Comparison of ENCODE assay signal across 8 cellular contexts in genomic region chr19:14406645-14407331, GRCh38. TPM values are rescaled to one million over a fixed set of nuclear protein-coding genes. Genes with fewer than 3 reads are reported as not detected.
DNase-seq lines count a peak whose midpoint lies in the region; ATAC-seq and TF ChIP-seq lines count a peak whose summit lies in the region.

No MANE protein-coding gene starts in this region.

- H3K9me3 ChIP-seq in NT2/D1 (ENCODE audit: insufficient read depth, low read length) (no peaks in the 10 kb centered on the region), sigmoid colon (no peaks in the 10 kb centered on the region), thyroid gland (no peaks in the 10 kb centered on the region)
- no peaks in the 10 kb centered on the region for H3K9me3 ChIP-seq in effector memory CD4-positive, alpha-beta T cell (ENCODE audit: control insufficient read depth, low read length)

- H3K27ac ChIP-seq in effector memory CD4-positive, alpha-beta T cell (ENCODE audit: insufficient read depth, low read length, poor library complexity, severe bottlenecking) = peak overlapping the region; percentile 44
- H3K27ac ChIP-seq in sigmoid colon = peak overlapping the region; percentile 65 to 82 (median 76)
- no peak overlapping the region for H3K27ac ChIP-seq in thyroid gland

- peak overlapping the region; percentile 74 for H3K9ac ChIP-seq in NT2/D1 (ENCODE audit: insufficient read length, low read depth)

- H3K36me3 ChIP-seq in NT2/D1 (ENCODE audit: insufficient read depth, insufficient read length, low read length) (peaks cover 62% of the 10 kb centered on the region), sigmoid colon (peaks cover 45 to 74% (median 58%) of the 10 kb centered on the region in 4 donors), thyroid gland (peaks cover 51 to 57% of the 10 kb centered on the region in 2 donors)
- H3K36me3 ChIP-seq in effector memory CD4-positive, alpha-beta T cell (ENCODE audit: control insufficient read depth, insufficient read depth, low read length) = peaks cover 88% of the 10 kb centered on the region

- ATAC-seq in GM21786 (IDR thresholded peaks at IDR 0.05; ENCODE audit: unreplicated experiment) (no peak), HG03460 (IDR thresholded peaks at IDR 0.05; ENCODE audit: unreplicated experiment) (no peak)

- WGBS in sigmoid colon, 2 donors = 88 to 92% methylated on average over 26 of the region's 26 CpGs
- WGBS in thyroid gland, 2 donors = 89 to 91% methylated on average over 16 to 25 of the region's 26 CpGs

- H3K27me3 ChIP-seq in NT2/D1 (ENCODE audit: insufficient read depth, insufficient read length) (no peaks in the 10 kb centered on the region), sigmoid colon (no peaks in the 10 kb centered on the region), thyroid gland (no peaks in the 10 kb centered on the region)
- H3K27me3 ChIP-seq in effector memory CD4-positive, alpha-beta T cell (replicated peaks; ENCODE audit: control insufficient read depth, insufficient read depth, low read length, poor library complexity, severe bottlenecking) = no peaks in the 10 kb centered on the region

- TF ChIP-seq EP300 in sigmoid colon (IDR thresholded peaks at IDR 0.05) = no peak

- TF ChIP-seq POLR2A in sigmoid colon (IDR thresholded peaks at IDR 0.05) (no peak), thyroid gland (IDR thresholded peaks at IDR 0.05) (no peak)

- TF ChIP-seq CTCF in GM10266 (IDR thresholded peaks at IDR 0.05; ENCODE audit: control insufficient read depth, insufficient read depth, low read depth, missing control alignments) = no peak
- no peak for TF ChIP-seq CTCF in sigmoid colon (IDR thresholded peaks at IDR 0.05)
- no peak for TF ChIP-seq CTCF in thyroid gland (IDR thresholded peaks at IDR 0.05)

- H3K4me3 ChIP-seq in NT2/D1 (ENCODE audit: insufficient read length, low read depth) (no peak overlapping the region), sigmoid colon (peak overlapping the region in 1 of 4 donors; percentile 36), thyroid gland (replicated peaks in 1 of 3) (no peak overlapping the region)
- no peak overlapping the region for H3K4me3 ChIP-seq in effector memory CD4-positive, alpha-beta T cell (ENCODE audit: insufficient read depth, low read depth, low read length, poor library complexity, severe bottlenecking)

- H3K4me1 ChIP-seq in NT2/D1 (ENCODE audit: insufficient read depth, insufficient read length) (peaks cover 12% of the 10 kb centered on the region), sigmoid colon (peaks cover 0 to 16% (median 9%) of the 10 kb centered on the region in 4 donors), thyroid gland (no peaks in the 10 kb centered on the region)
- peaks cover 19% of the 10 kb centered on the region for H3K4me1 ChIP-seq in effector memory CD4-positive, alpha-beta T cell (ENCODE audit: control insufficient read depth, insufficient read depth, low read length, poor library complexity, severe bottlenecking)

- DNase-seq in GM10266 (ENCODE audit: extremely low spot score) (peak; percentile 13), NT2/D1 (ENCODE audit: low read depth, low spot score) (no peak), sigmoid colon (no peak), thyroid gland (no peak), T-helper 9 cell (no peak)
- DNase-seq in effector memory CD4-positive, alpha-beta T cell = no peak

- intact Hi-C loops in sigmoid colon (cut with DNase I) (loop anchor here (2.0 to 10.0 kb wide), 5 partner anchors 26 to 270 kb away; partner anchors contain the start of genes ADGRE5, ADGRL1 and ASF1B), thyroid gland (cut with DNase I) (no loop called here)

RNA-seq across cellular contexts. Expression of gene DDX39A, which starts 12.4 kb away (rescaled TPM):
- 10 to 100 TPM; 37.8 to 43.8 (median 42.0) TPM for total RNA-seq in sigmoid colon
- 100 to 1,000 TPM in 1 of 3 donors, 10 to 100 TPM in 2; 40.2 to 161 (median 45.3) TPM for polyA plus RNA-seq in sigmoid colon
- total RNA-seq in thyroid gland = 10 to 100 TPM; 53.3 to 89.7 (median 59.7) TPM

RNA-seq across cellular contexts. Expression of gene ADGRE5, which starts 25.5 kb away (rescaled TPM):
- 10 to 100 TPM; 23.7 to 63.1 (median 34.1) TPM for total RNA-seq in sigmoid colon
- polyA plus RNA-seq in sigmoid colon = 100 to 1,000 TPM in 1 of 3 donors, 10 to 100 TPM in 2; 12.0 to 111 (median 29.8) TPM
- total RNA-seq in thyroid gland = 10 to 100 TPM; 35.7 to 63.4 (median 37.8) TPM

RNA-seq across cellular contexts. Expression of gene PKN1, which starts 26.3 kb away (rescaled TPM):
- total RNA-seq in sigmoid colon = 100 to 1,000 TPM in 1 of 4 donors, 10 to 100 TPM in 3; 79.2 to 126 (median 84.6) TPM
- polyA plus RNA-seq in sigmoid colon = 10 to 100 TPM; 20.8 to 54.8 (median 28.2) TPM
- total RNA-seq in thyroid gland = 10 to 100 TPM; 66.5 to 79.8 (median 74.2) TPM

Comparison
In these comparisons a context has a peak if more than half of its experiments do, and no peak if none do; other contexts are left out.
1. H3K27ac ChIP-seq: peak in effector memory CD4-positive, alpha-beta T cell (single experiment) and sigmoid colon (4 of 4); none in thyroid gland (0 of 3).